Comparison of ENCODE assay signal across 1 cellular context in genomic region chr1:55400560-55400959, GRCh38.
TF ChIP-seq lines count a peak whose summit lies in the region.

No MANE protein-coding gene starts in this region.

TF ChIP-seq in SK-N-SH, 30 proteins besides CTCF, POLR2A, EP300 and RAD21 (continued from another document):
- TF ChIP-seq TEAD4 (IDR thresholded peaks at IDR 0.05; ENCODE audit: borderline replicate concordance, insufficient read depth) (no peak), RXRA (IDR thresholded peaks at IDR 0.05; ENCODE audit: borderline replicate concordance, low read depth) (no peak), MEF2A (IDR thresholded peaks at IDR 0.05; ENCODE audit: borderline replicate concordance, low read depth) (no peak), USF1 (IDR thresholded peaks at IDR 0.05; ENCODE audit: borderline replicate concordance, low read depth) (no peak), GABPA (IDR thresholded peaks at IDR 0.05; ENCODE audit: low read depth) (no peak), GATA2 (CRISPR knock-in tag; IDR thresholded peaks at IDR 0.05) (0 out of 2 replicates have a peak, but pooled peaks have one; percentile 16), FOXJ3 (CRISPR knock-in tag; IDR thresholded peaks at IDR 0.05) (peak; percentile 37; the same call in 1 of the 2 replicates), TAF1 (IDR thresholded peaks at IDR 0.05; ENCODE audit: borderline replicate concordance, low read depth, low read length) (no peak), ELF1 (IDR thresholded peaks at IDR 0.05) (no peak), MAX (IDR thresholded peaks at IDR 0.05; ENCODE audit: low read depth) (no peak), FOXM1 (IDR thresholded peaks at IDR 0.05; ENCODE audit: low read depth) (no peak), RCOR1 (IDR thresholded peaks at IDR 0.05; ENCODE audit: low read length) (peak; percentile 58; the same call in 1 of the 2 replicates), SIN3A (IDR thresholded peaks at IDR 0.05; ENCODE audit: borderline replicate concordance, low read depth, low read length) (no peak)
- TF ChIP-seq, protein P1, sequence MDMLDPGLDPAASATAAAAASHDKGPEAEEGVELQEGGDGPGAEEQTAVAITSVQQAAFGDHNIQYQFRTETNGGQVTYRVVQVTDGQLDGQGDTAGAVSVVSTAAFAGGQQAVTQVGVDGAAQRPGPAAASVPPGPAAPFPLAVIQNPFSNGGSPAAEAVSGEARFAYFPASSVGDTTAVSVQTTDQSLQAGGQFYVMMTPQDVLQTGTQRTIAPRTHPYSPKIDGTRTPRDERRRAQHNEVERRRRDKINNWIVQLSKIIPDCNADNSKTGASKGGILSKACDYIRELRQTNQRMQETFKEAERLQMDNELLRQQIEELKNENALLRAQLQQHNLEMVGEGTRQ (IDR thresholded peaks at IDR 0.05; ENCODE audit: borderline replicate concordance, low read depth, low read length): no peak
TF ChIP-seq in SK-N-SH: peak in this region for 6.
